In genomic region chr5:149418910-149419531, GRCh38 we compare ENCODE assay signal across 19 cellular contexts. TPM values are rescaled to one million over a fixed set of nuclear protein-coding genes. Genes with fewer than 3 reads are reported as not detected.
DNase-seq lines count a peak whose midpoint lies in the region; ATAC-seq and TF ChIP-seq lines count a peak whose summit lies in the region.
"Had no signal": no experiment of that assay in that cellular context is flagged by ENCODE, and none has a peak within 500 bp of the region (broad histone marks: within the 10 kb centered on the region; RNA-seq: fewer than 3 reads in every experiment).

No MANE protein-coding gene starts in this region.

- no peak for ATAC-seq in lung (ENCODE audit: insufficient read depth, low FRiP score)
- no peak for ATAC-seq in GM19328 (IDR thresholded peaks at IDR 0.05; ENCODE audit: unreplicated experiment)
- ATAC-seq: activated CD8-positive, alpha-beta memory T cell treated with anti-CD3 and anti-CD28 coated beads, Interleukin-2, amount 10 ng/mL, durations not matched to agents 7 days and 5 days; effector memory CD8-positive, alpha-beta T cell had no signal

- H3K27ac ChIP-seq in BLaER1 = no peak overlapping the region
- H3K27ac ChIP-seq in ascending aorta = peak overlapping the region; percentile 88 to 90
- H3K27ac ChIP-seq in lung (ENCODE audit: low read depth in 1 of 2, low read length in 1 of 2) = peak overlapping the region; percentile 12 to 82
- peak overlapping the region in 7 of 8 donors; percentile 27 to 82 (median 73) for H3K27ac ChIP-seq in spleen
- H3K27ac ChIP-seq: parathyroid adenoma had no signal

- H3K4me3 ChIP-seq in BLaER1 = no peak overlapping the region
- peak overlapping the region; percentile 34 to 87 for H3K4me3 ChIP-seq in ascending aorta
- no peak overlapping the region for H3K4me3 ChIP-seq in lung
- no peak overlapping the region for H3K4me3 ChIP-seq in spleen

- H4K20me1 ChIP-seq in BLaER1 = no peaks in the 10 kb centered on the region

- peaks cover 72% of the 10 kb centered on the region for H3K4me1 ChIP-seq in BLaER1
- H3K4me1 ChIP-seq in ascending aorta = peaks cover 28 to 72% of the 10 kb centered on the region in 2 donors
- peaks cover 8 to 26% of the 10 kb centered on the region in 2 donors for H3K4me1 ChIP-seq in lung (ENCODE audit: control insufficient read depth in 2 of 2, insufficient read depth in 2 of 2, low read length in 2 of 2)
- peaks cover 11 to 88% (median 46%) of the 10 kb centered on the region in 6 donors for H3K4me1 ChIP-seq in spleen

- no peaks in the 10 kb centered on the region for H3K36me3 ChIP-seq in BLaER1
- H3K36me3 ChIP-seq in ascending aorta = peaks cover 92% of the 10 kb centered on the region in 2 donors
- no peaks in the 10 kb centered on the region for H3K36me3 ChIP-seq in lung (ENCODE audit: control insufficient read depth in 2 of 2, insufficient read depth in 2 of 2, low read length in 2 of 2)
- H3K36me3 ChIP-seq in spleen = peaks cover 0 to 32% (median 0%) of the 10 kb centered on the region in 6 donors

- intact Hi-C loops in ascending aorta (cut with DNase I) (no loop called here), spleen (cut with DNase I; ENCODE audit: low total_unique reads) (no loop called here)

- no peak for DNase-seq in ascending aorta (ENCODE audit: low spot score in 2 of 2)
- no peak for DNase-seq in lung (ENCODE audit: low spot score)
- DNase-seq in spleen = no peak
- no peak for DNase-seq in NCI-H2107 (lab: John Stamatoyannopoulos, UW)
- DNase-seq in cerebellar cortex (ENCODE audit: low spot score) = no peak
- no peak for DNase-seq in SIG-M5 (lab: John Stamatoyannopoulos, UW)
- DNase-seq: activated CD8-positive, alpha-beta memory T cell treated with anti-CD3 and anti-CD28 coated beads, Interleukin-2, amount 10 ng/mL, durations not matched to agents 7 days and 5 days; activated gamma-delta T cell treated with Interleukin-2 at 50 U/mL for 16 hours; AML-193; DMS79; effector memory CD8-positive, alpha-beta T cell; foreskin melanocyte; midbrain; NCI-H774 had no signal

- TF ChIP-seq CTCF in ascending aorta (IDR thresholded peaks at IDR 0.05) = no peak
- TF ChIP-seq CTCF in lung (IDR thresholded peaks at IDR 0.05; ENCODE audit: control extremely low read depth, extremely low read depth) = no peak
- TF ChIP-seq CTCF in spleen (IDR thresholded peaks at IDR 0.05 in 8 of 11, conservative IDR thresholded peaks at IDR 0.05 in 3 of 11) = no peak

- TF ChIP-seq POLR2A in spleen (IDR thresholded peaks at IDR 0.05) = no peak

- H3K9ac ChIP-seq in BLaER1 = no peak overlapping the region
- H3K9ac ChIP-seq: parathyroid adenoma had no signal

- H3K4me2 ChIP-seq in BLaER1 = peak overlapping the region; percentile 82

- WGBS in lung, 2 donors = 74% methylated on average over 6 of the region's 6 CpGs
- 66 to 84% (median 80%) methylated on average over 6 of the region's 6 CpGs for WGBS in spleen, 5 donors

- no peaks in the 10 kb centered on the region for H3K9me3 ChIP-seq in BLaER1
- no peaks in the 10 kb centered on the region for H3K9me3 ChIP-seq in ascending aorta
- H3K9me3 ChIP-seq in lung (ENCODE audit: control insufficient read depth in 2 of 2, insufficient read depth in 1 of 2, low read length in 1 of 2) = no peaks in the 10 kb centered on the region
- H3K9me3 ChIP-seq in spleen = no peaks in the 10 kb centered on the region

- no peaks in the 10 kb centered on the region for H3K27me3 ChIP-seq in BLaER1
- H3K27me3 ChIP-seq in ascending aorta = no peaks in the 10 kb centered on the region
- no peaks in the 10 kb centered on the region for H3K27me3 ChIP-seq in lung (ENCODE audit: control insufficient read depth, insufficient read depth)
- peaks cover 0 to 8% (median 0%) of the 10 kb centered on the region in 7 donors for H3K27me3 ChIP-seq in spleen (replicated peaks in 1 of 7)

RNA-seq across cellular contexts. Expression of gene IL17B, which starts 39.9 kb away (rescaled TPM):
- 46.8 TPM for total RNA-seq in ascending aorta
- total RNA-seq in lung = 1 to 10 TPM in 1 of 2 donors, under 1 TPM in 1; 0.34 to 1.3 TPM
- polyA plus RNA-seq in lung = under 1 TPM; 0.26 to 0.44 TPM
- 1 to 10 TPM in 2 of 7 donors, under 1 TPM in 1, not detected in 4; 0.57 to 1.4 (median 1.1) TPM for total RNA-seq in spleen
- under 1 TPM; 0.30 to 0.62 (median 0.38) TPM for polyA plus RNA-seq in spleen
- total RNA-seq: activated CD8-positive, alpha-beta memory T cell treated with anti-CD3 and anti-CD28 coated beads, Interleukin-2, amount 10 ng/mL, durations not matched to agents 7 days and 5 days; bronchial epithelial cell; T-helper 1 cell treated with Interleukin-12 subunit alpha and Interleukin-12 subunit beta and Interleukin-4 antibody, amounts not matched to agents 30 ng/mL and 1 ng/mL, for 36 hours had no signal

Comparison
In these comparisons a context has a peak if more than half of its experiments do, and no peak if none do; other contexts are left out.
1. H3K4me3 ChIP-seq: peak in ascending aorta (2 of 2); none in BLaER1 (single experiment), lung (single experiment) and spleen (0 of 8).
2. RNA of gene IL17B, which starts 39.9 kb away (total RNA-seq): 46.8 TPM in ascending aorta (single experiment); 0.34 to 1.3 TPM in lung and 0.57 to 1.4 TPM in spleen; every median in the first group is over 10 times any median in the second.